Comparison of ENCODE assay signal across 13 cellular contexts in the genomic region with DNA sequence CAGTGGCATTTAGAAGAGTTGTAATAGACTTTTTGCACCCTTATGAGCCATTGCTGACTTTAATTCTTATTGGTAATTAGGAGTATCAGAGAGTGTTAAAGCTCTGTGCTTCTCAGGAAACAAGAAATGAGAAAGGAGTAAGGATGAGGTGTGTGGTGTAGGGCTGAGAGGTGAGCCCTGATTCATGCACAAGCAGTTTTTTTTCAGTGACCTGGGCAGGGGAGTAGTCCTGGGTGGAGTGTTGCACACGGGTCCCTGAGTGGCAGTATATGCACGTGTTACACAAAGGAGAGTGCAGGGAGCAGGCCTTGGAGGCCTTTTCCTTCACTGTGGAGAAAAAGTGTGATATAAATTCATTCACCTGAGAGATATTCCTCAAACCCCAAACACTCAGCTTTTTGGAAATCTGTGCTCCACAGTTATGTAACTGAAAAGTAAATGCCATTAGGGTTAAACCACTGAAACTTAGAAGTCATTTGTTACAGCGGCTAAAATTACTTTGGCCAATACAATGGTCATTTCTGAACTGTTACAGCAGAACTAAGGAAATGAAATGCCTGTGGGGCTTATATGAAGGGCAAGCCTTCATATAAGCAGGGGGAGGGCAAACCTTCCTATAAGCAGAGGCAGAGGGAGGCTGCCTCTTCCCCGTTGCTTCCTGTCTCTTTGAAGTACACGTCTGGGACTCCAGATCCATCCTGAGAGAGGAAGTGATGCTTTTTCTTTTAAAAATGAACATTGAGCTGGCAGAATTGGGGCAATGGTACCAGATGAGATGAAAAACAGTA.
DNase-seq lines count a peak whose midpoint lies in the region; ATAC-seq, FAIRE-seq and TF ChIP-seq lines count a peak whose summit lies in the region.
"Had no signal": no experiment of that assay in that cellular context is flagged by ENCODE, and none has a peak within 500 bp of the region (broad histone marks: within the 10 kb centered on the region; RNA-seq: fewer than 3 reads in every experiment).

No MANE protein-coding gene starts in this region.

- no peaks in the 10 kb centered on the region for H3K36me3 Mint-ChIP-seq in progenitor cell of endocrine pancreas (ENCODE audit: insufficient read depth)

- no peak overlapping the region for H3K4me3 Mint-ChIP-seq in progenitor cell of endocrine pancreas (ENCODE audit: low read depth)
- H3K4me3 Mint-ChIP-seq: nephron had no signal

- TF ChIP-seq POLR2A in GM12891 (IDR thresholded peaks at IDR 0.05; ENCODE audit: low read depth, low read length) (no peak), erythroblast (IDR thresholded peaks at IDR 0.05; ENCODE audit: low read length) (no peak)

- no peak overlapping the region for H3K23ac ChIP-seq in neuronal stem cell (ENCODE audit: low read depth, low read length, poor library complexity)

- peak; percentile 13 for TF ChIP-seq CTCF in progenitor cell of endocrine pancreas (IDR thresholded peaks at IDR 0.05; ENCODE audit: unreplicated experiment)

- no CpG with 5 or more reads among the region's 5 CpGs for WGBS in neuronal stem cell (ENCODE audit: extremely low coverage in 2 of 2, insufficient read length in 2 of 2, insufficient replicate concordance in 1 of 2), 2 donors

- ATAC-seq in GM21515 (IDR thresholded peaks at IDR 0.05; ENCODE audit: unreplicated experiment) = peak; percentile 63
- no peak for ATAC-seq in esophagus mucosa
- ATAC-seq: lower lobe of right lung had no signal

- no peaks in the 10 kb centered on the region for H3K9me3 ChIP-seq in neuronal stem cell (replicated peaks in 1 of 2; ENCODE audit: control insufficient read depth in 2 of 2, insufficient read depth in 1 of 2, low read depth in 1 of 2, low read length in 2 of 2)
- H3K9me3 ChIP-seq: esophagus squamous epithelium, lower lobe of right lung had no signal

- H4K91ac ChIP-seq in neuronal stem cell (ENCODE audit: low read depth, low read length, poor library complexity) = no peak overlapping the region

- H3K4me1 ChIP-seq in neuronal stem cell (ENCODE audit: control insufficient read depth in 2 of 2, insufficient read depth in 1 of 2, low read depth in 1 of 2, low read length in 2 of 2) = peaks cover 0 to 2% of the 10 kb centered on the region in 2 donors
- H3K4me1 ChIP-seq: esophagus squamous epithelium, lower lobe of right lung had no signal

- H2AFZ ChIP-seq in neuronal stem cell (ENCODE audit: low read length) = no peak overlapping the region

- H2BK12ac ChIP-seq in neuronal stem cell (ENCODE audit: low read length) = no peak overlapping the region

- H3K27me3 Mint-ChIP-seq in progenitor cell of endocrine pancreas = no peaks in the 10 kb centered on the region

- H2BK15ac ChIP-seq in neuronal stem cell (ENCODE audit: low read length) = no peak overlapping the region

- H3K79me1 ChIP-seq in neuronal stem cell (ENCODE audit: low read depth, low read length) = no peaks in the 10 kb centered on the region

- H3K27me3 ChIP-seq in neuronal stem cell (ENCODE audit: control insufficient read depth in 3 of 3, insufficient read depth in 3 of 3, low read depth in 1 of 3, low read length in 3 of 3) = no peaks in the 10 kb centered on the region
- H3K27me3 ChIP-seq: esophagus squamous epithelium had no signal

- H3K36me3 ChIP-seq in neuronal stem cell (replicated peaks in 1 of 2; ENCODE audit: control insufficient read depth in 2 of 2, insufficient read depth in 2 of 2, low read length in 2 of 2) = no peaks in the 10 kb centered on the region
- H3K36me3 ChIP-seq: esophagus squamous epithelium, lower lobe of right lung had no signal

- H2BK5ac ChIP-seq in neuronal stem cell (ENCODE audit: low read length) = no peak overlapping the region

- H2AK5ac ChIP-seq in neuronal stem cell (ENCODE audit: low read depth, low read length) = no peak overlapping the region

- H4K8ac ChIP-seq in neuronal stem cell (ENCODE audit: low read depth, low read length) = no peak overlapping the region

- H3K18ac ChIP-seq in neuronal stem cell (ENCODE audit: low read length) = no peak overlapping the region

- no peaks in the 10 kb centered on the region for H3K4me1 Mint-ChIP-seq in progenitor cell of endocrine pancreas (ENCODE audit: low read depth)
- H3K4me1 Mint-ChIP-seq: nephron had no signal

- no peak for DNase-seq in GM12891 (ENCODE audit: insufficient read length, low spot score)
- DNase-seq in RPMI8226 = peak; percentile 4
- no peak for DNase-seq in progenitor cell of endocrine pancreas (ENCODE audit: low spot score, unreplicated experiment)
- no peak for DNase-seq in erythroblast (lab: John Stamatoyannopoulos, UW)
- no peak for DNase-seq in neuronal stem cell (ENCODE audit: low spot score)
- DNase-seq: esophagus squamous epithelium, GF-D8, lower lobe of right lung, NCI-H187 treated with DMSO at 0.1 percent for 48 hours had no signal

- H2BK120ac ChIP-seq in neuronal stem cell (ENCODE audit: low read depth, low read length) = no peak overlapping the region

- FAIRE-seq in GM12891 (lab: Jason Lieb, UNC) = no peak

- H3K27ac Mint-ChIP-seq in progenitor cell of endocrine pancreas = no peak overlapping the region
- H3K27ac Mint-ChIP-seq: nephron had no signal

- no peak overlapping the region for H3K9ac ChIP-seq in neuronal stem cell (ENCODE audit: low read depth, low read length, poor library complexity)

- no peak overlapping the region for H3K14ac ChIP-seq in neuronal stem cell (ENCODE audit: low read length)

- H3K4ac ChIP-seq in neuronal stem cell (ENCODE audit: low read length) = no peak overlapping the region

- H3K27ac ChIP-seq in neuronal stem cell (replicated peaks; ENCODE audit: low read length) = no peak overlapping the region
- H3K27ac ChIP-seq: esophagus squamous epithelium, lower lobe of right lung, SK-N-MC had no signal

- no peaks in the 10 kb centered on the region for H3K9me3 Mint-ChIP-seq in progenitor cell of endocrine pancreas (ENCODE audit: low read depth)
- H3K9me3 Mint-ChIP-seq: nephron had no signal

- H3K4me2 ChIP-seq in neuronal stem cell (ENCODE audit: insufficient read depth, low read length, poor library complexity, severe bottlenecking) = no peak overlapping the region

- H3K4me3 ChIP-seq in neuronal stem cell (ENCODE audit: low read length in 2 of 2) = no peak overlapping the region
- H3K4me3 ChIP-seq: esophagus squamous epithelium, lower lobe of right lung, SK-N-MC had no signal

TF ChIP-seq in GM12891, 5 proteins besides CTCF, POLR2A, EP300 and RAD21:
- TF ChIP-seq SPI1 (IDR thresholded peaks at IDR 0.05; ENCODE audit: low read depth, low read length) (peak; percentile 74), TAF1 (IDR thresholded peaks at IDR 0.05; ENCODE audit: low read depth, low read length) (no peak)
